ENCODE assay signal across 9 cellular contexts in the genomic region with DNA sequence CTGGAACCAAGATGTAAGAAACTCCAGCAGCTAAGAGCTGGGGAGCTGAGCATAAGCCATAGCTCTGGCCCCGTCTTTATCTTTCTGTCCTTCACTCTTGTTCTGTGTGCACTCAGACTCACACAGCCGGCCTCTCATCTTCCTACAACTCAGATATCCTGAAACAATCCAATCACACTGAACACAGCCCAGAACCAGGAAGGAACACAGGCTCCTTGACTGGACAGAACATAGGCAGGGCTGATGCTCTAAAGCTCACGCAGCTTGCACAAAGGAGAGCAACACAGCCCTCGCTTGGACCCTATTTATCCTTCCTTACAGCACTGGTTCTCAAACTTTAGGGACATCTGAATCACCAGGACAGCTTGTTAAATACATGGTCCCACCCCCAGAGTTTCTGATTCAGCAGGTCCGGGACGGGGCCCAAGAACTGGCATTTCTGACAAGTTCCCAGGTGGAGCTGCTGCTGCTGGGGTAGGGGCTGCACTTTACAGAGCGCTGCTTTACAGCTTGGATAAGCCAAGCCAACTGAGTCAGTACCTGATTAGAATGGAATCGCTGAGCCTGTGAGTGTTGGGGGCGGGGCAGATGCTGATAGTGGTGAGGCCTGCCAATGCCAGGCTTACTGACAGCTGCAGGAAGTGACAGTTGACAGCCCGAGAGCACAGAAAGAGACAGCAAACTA.
DNase-seq lines count a peak whose midpoint lies in the region; ATAC-seq and TF ChIP-seq lines count a peak whose summit lies in the region.
"Had no signal": no experiment of that assay in that cellular context is flagged by ENCODE, and none has a peak within 500 bp of the region (broad histone marks: within the 10 kb centered on the region; RNA-seq: fewer than 3 reads in every experiment).

No MANE protein-coding gene starts in this region.

- H3K4me1 ChIP-seq in cardiac muscle cell (ENCODE audit: low read depth) = peaks cover 29% of the 10 kb centered on the region

- H3K36me3 Mint-ChIP-seq in activated CD4-positive, alpha-beta T cell treated with anti-CD3 and anti-CD28 coated beads, Interleukin-2, amount 10 ng/mL, durations not matched to agents 24 days and 14 days (ENCODE audit: low read depth) = no peaks in the 10 kb centered on the region
- H3K36me3 Mint-ChIP-seq in stimulated activated naive B cell treated with anti-CD40 and anti-IgM and Interleukin-4, amounts not matched to agents 10 μg/mL and 1 μg/mL and 100 μg/mL, for 72 hours = no peaks in the 10 kb centered on the region

- no peak overlapping the region for H3K4me3 ChIP-seq in cardiac muscle cell

- ATAC-seq in stimulated activated naive B cell treated with anti-CD40 and anti-IgM and Interleukin-4, amounts not matched to agents 10 μg/mL and 1 μg/mL and 100 μg/mL, for 72 hours (replicated peaks) = peak; percentile 76 to 78
- no peak for ATAC-seq in GM21619 (IDR thresholded peaks at IDR 0.05; ENCODE audit: unreplicated experiment)

- intact Hi-C loops in activated CD4-positive, alpha-beta T cell treated with anti-CD3 and anti-CD28 coated beads, Interleukin-2, amount 10 ng/mL, durations not matched to agents 24 days and 14 days (cut with micrococcal nuclease) = no loop called here

- no peak overlapping the region for H3K27ac Mint-ChIP-seq in activated CD4-positive, alpha-beta T cell treated with anti-CD3 and anti-CD28 coated beads, Interleukin-2, amount 10 ng/mL, durations not matched to agents 24 days and 14 days
- peak overlapping the region; percentile 9 for H3K27ac Mint-ChIP-seq in stimulated activated naive B cell treated with anti-CD40 and anti-IgM and Interleukin-4, amounts not matched to agents 10 μg/mL and 1 μg/mL and 100 μg/mL, for 72 hours

- H3K36me3 ChIP-seq in cardiac muscle cell = no peaks in the 10 kb centered on the region

- H3K9me3 Mint-ChIP-seq in activated CD4-positive, alpha-beta T cell treated with anti-CD3 and anti-CD28 coated beads, Interleukin-2, amount 10 ng/mL, durations not matched to agents 24 days and 14 days = no peaks in the 10 kb centered on the region
- no peaks in the 10 kb centered on the region for H3K9me3 Mint-ChIP-seq in stimulated activated naive B cell treated with anti-CD40 and anti-IgM and Interleukin-4, amounts not matched to agents 10 μg/mL and 1 μg/mL and 100 μg/mL, for 72 hours

- peak; percentile 59 for DNase-seq in activated CD4-positive, alpha-beta T cell treated with anti-CD3 and anti-CD28 coated beads, Interleukin-2, amount 10 ng/mL, durations not matched to agents 24 days and 14 days
- no peak for DNase-seq in activated CD4-positive, alpha-beta T cell treated with anti-CD3 and anti-CD28 coated beads, Interleukin-2, amount 50 U/mL, for 4 hours
- DNase-seq in RPMI8226 = peak; percentile 30
- peak in 1 of 2 donors; percentile 47 for DNase-seq in cardiac muscle cell (ENCODE audit: low read depth in 1 of 2, low spot score in 1 of 2)
- peak; percentile 9 for DNase-seq in stimulated activated naive B cell treated with anti-CD40 and anti-IgM and Interleukin-4, amounts not matched to agents 10 μg/mL and 1 μg/mL and 100 μg/mL, for 72 hours
- DNase-seq in T-helper 9 cell = no peak
- no peak for DNase-seq in effector CD8-positive, alpha-beta T cell (lab: John Stamatoyannopoulos, UW)
- DNase-seq: NCI-H1436 had no signal

- no peak for TF ChIP-seq CTCF in cardiac muscle cell (IDR thresholded peaks at IDR 0.05; ENCODE audit: low read depth, low read length)

- H3K4me3 Mint-ChIP-seq in activated CD4-positive, alpha-beta T cell treated with anti-CD3 and anti-CD28 coated beads, Interleukin-2, amount 10 ng/mL, durations not matched to agents 24 days and 14 days = no peak overlapping the region
- peak overlapping the region; percentile 15 to 41 for H3K4me3 Mint-ChIP-seq in stimulated activated naive B cell treated with anti-CD40 and anti-IgM and Interleukin-4, amounts not matched to agents 10 μg/mL and 1 μg/mL and 100 μg/mL, for 72 hours

- H3K27me3 Mint-ChIP-seq in activated CD4-positive, alpha-beta T cell treated with anti-CD3 and anti-CD28 coated beads, Interleukin-2, amount 10 ng/mL, durations not matched to agents 24 days and 14 days = peaks cover 6% of the 10 kb centered on the region
- H3K27me3 Mint-ChIP-seq in stimulated activated naive B cell treated with anti-CD40 and anti-IgM and Interleukin-4, amounts not matched to agents 10 μg/mL and 1 μg/mL and 100 μg/mL, for 72 hours = no peaks in the 10 kb centered on the region

- H3K27me3 ChIP-seq in cardiac muscle cell = no peaks in the 10 kb centered on the region

- peak overlapping the region; percentile 78 for H3K27ac ChIP-seq in cardiac muscle cell

- H3K9me3 ChIP-seq in cardiac muscle cell (ENCODE audit: low read depth) = no peaks in the 10 kb centered on the region

- peaks cover 4% of the 10 kb centered on the region for H3K4me1 Mint-ChIP-seq in activated CD4-positive, alpha-beta T cell treated with anti-CD3 and anti-CD28 coated beads, Interleukin-2, amount 10 ng/mL, durations not matched to agents 24 days and 14 days
- H3K4me1 Mint-ChIP-seq in stimulated activated naive B cell treated with anti-CD40 and anti-IgM and Interleukin-4, amounts not matched to agents 10 μg/mL and 1 μg/mL and 100 μg/mL, for 72 hours = peaks cover 19 to 29% of the 10 kb centered on the region in 2 donors

Comparison
In these comparisons a context has a peak if more than half of its experiments do, and no peak if none do; other contexts are left out.
1. DNase-seq: peak in activated CD4-positive, alpha-beta T cell treated with anti-CD3 and anti-CD28 coated beads, Interleukin-2, amount 10 ng/mL, durations not matched to agents 24 days and 14 days (single experiment), RPMI8226 (single experiment) and stimulated activated naive B cell treated with anti-CD40 and anti-IgM and Interleukin-4, amounts not matched to agents 10 μg/mL and 1 μg/mL and 100 μg/mL, for 72 hours (single experiment); none in activated CD4-positive, alpha-beta T cell treated with anti-CD3 and anti-CD28 coated beads, Interleukin-2, amount 50 U/mL, for 4 hours (0 of 2), T-helper 9 cell (single experiment) and effector CD8-positive, alpha-beta T cell (single experiment).